Comparison of ENCODE assay signal across 8 cellular contexts in genomic region chr15:69475769-69476358, GRCh38. TPM values are rescaled to one million over a fixed set of nuclear protein-coding genes. Genes with fewer than 3 reads are reported as not detected.
DNase-seq lines count a peak whose midpoint lies in the region; ATAC-seq, FAIRE-seq and TF ChIP-seq lines count a peak whose summit lies in the region.

No MANE protein-coding gene starts in this region.

- no peaks in the 10 kb centered on the region for H3K27me3 ChIP-seq in lower lobe of right lung (ENCODE audit: low read depth)

- DNase-seq in ACHN (peak; percentile 68), GM19239 (ENCODE audit: insufficient read length, low spot score) (peak; percentile 49), NCI-H345 treated with DMSO at 0.1 percent for 48 hours (lab: John Stamatoyannopoulos, UW; ENCODE audit: unreplicated experiment) (peak; percentile 10), dedifferentiated amniotic fluid mesenchymal stem cell (ENCODE audit: extremely low spot score) (peak; percentile 65), lower lobe of right lung (peak; percentile 82)
- peak; percentile 92 for DNase-seq in activated CD4-positive, alpha-beta T cell treated with anti-CD3 and anti-CD28 coated beads, Interleukin-2, amount 10 ng/mL, durations not matched to agents 24 days and 14 days
- peak; percentile 43 for DNase-seq in stimulated activated CD8-positive, alpha-beta memory T cell treated with anti-CD3 and anti-CD28 coated beads, Interleukin-12 subunit alpha, Interleukin-12 subunit beta, amount 100 ng/mL, for 4 hours (ENCODE audit: low read depth)

- in situ Hi-C loops in ACHN (cut with HindIII; ENCODE audit: low pct_ligation_motif_present, low pct_unique_long_range_greater_than_20kb, low sequenced_read_pairs): no loop called here

- peak; percentile 90 for FAIRE-seq in GM19239 (lab: Jason Lieb, UNC)

- H3K36me3 ChIP-seq in lower lobe of right lung: no peaks in the 10 kb centered on the region

- peak; percentile 97 for TF ChIP-seq CTCF in lower lobe of right lung (IDR thresholded peaks at IDR 0.05)

- H3K9me3 Mint-ChIP-seq in activated CD4-positive, alpha-beta T cell treated with anti-CD3 and anti-CD28 coated beads, Interleukin-2, amount 10 ng/mL, durations not matched to agents 24 days and 14 days: peaks cover 12% of the 10 kb centered on the region

- ATAC-seq in lower lobe of right lung (peak; percentile 89 to 92), HG03108 (IDR thresholded peaks at IDR 0.05; ENCODE audit: unreplicated experiment) (no peak)

- peaks cover under 1% of the 10 kb centered on the region for H3K4me1 Mint-ChIP-seq in activated CD4-positive, alpha-beta T cell treated with anti-CD3 and anti-CD28 coated beads, Interleukin-2, amount 10 ng/mL, durations not matched to agents 24 days and 14 days

- H3K4me1 ChIP-seq in lower lobe of right lung: peaks cover 6% of the 10 kb centered on the region

- intact Hi-C loops in activated CD4-positive, alpha-beta T cell treated with anti-CD3 and anti-CD28 coated beads, Interleukin-2, amount 10 ng/mL, durations not matched to agents 24 days and 14 days (cut with micrococcal nuclease): loop anchor here (5.0 to 10.0 kb wide), 5 partner anchors 986 to 1336 kb away; no protein-coding TSS in a partner anchor
- intact Hi-C loops in lower lobe of right lung (cut with DNase I): no loop called here

- H3K27ac Mint-ChIP-seq in activated CD4-positive, alpha-beta T cell treated with anti-CD3 and anti-CD28 coated beads, Interleukin-2, amount 10 ng/mL, durations not matched to agents 24 days and 14 days: no peak overlapping the region

- no peak overlapping the region for H3K4me3 Mint-ChIP-seq in activated CD4-positive, alpha-beta T cell treated with anti-CD3 and anti-CD28 coated beads, Interleukin-2, amount 10 ng/mL, durations not matched to agents 24 days and 14 days

- peaks cover 2% of the 10 kb centered on the region for H3K36me3 Mint-ChIP-seq in activated CD4-positive, alpha-beta T cell treated with anti-CD3 and anti-CD28 coated beads, Interleukin-2, amount 10 ng/mL, durations not matched to agents 24 days and 14 days (ENCODE audit: low read depth)

- H3K27ac ChIP-seq in lower lobe of right lung: no peak overlapping the region

- H3K9me3 ChIP-seq in lower lobe of right lung: no peaks in the 10 kb centered on the region

- H3K4me3 ChIP-seq in lower lobe of right lung: no peak overlapping the region

- peaks cover 26% of the 10 kb centered on the region for H3K27me3 Mint-ChIP-seq in activated CD4-positive, alpha-beta T cell treated with anti-CD3 and anti-CD28 coated beads, Interleukin-2, amount 10 ng/mL, durations not matched to agents 24 days and 14 days

RNA-seq across cellular contexts. Expression of gene RPLP1, which starts 23.2 kb away (rescaled TPM):
- 1,827 and 1,829 TPM in 2 replicates for total RNA-seq in activated CD4-positive, alpha-beta T cell treated with anti-CD3 and anti-CD28 coated beads, Interleukin-2, amount 10 ng/mL, durations not matched to agents 24 days and 14 days
- total RNA-seq in lower lobe of right lung: 1,283 TPM

Comparison
In these comparisons a context has a peak if more than half of its experiments do, and no peak if none do; other contexts are left out.
1. DNase-seq: peak in every context shown above with its lines; median percentile 92 in activated CD4-positive, alpha-beta T cell treated with anti-CD3 and anti-CD28 coated beads, Interleukin-2, amount 10 ng/mL, durations not matched to agents 24 days and 14 days; 82 in lower lobe of right lung; 68 in ACHN; 65 in dedifferentiated amniotic fluid mesenchymal stem cell; 49 in GM19239; 43 in stimulated activated CD8-positive, alpha-beta memory T cell treated with anti-CD3 and anti-CD28 coated beads, Interleukin-12 subunit alpha, Interleukin-12 subunit beta, amount 100 ng/mL, for 4 hours; 10 in NCI-H345 treated with DMSO at 0.1 percent for 48 hours.